10 cellular contexts compared by ENCODE assay signal in the genomic region with DNA sequence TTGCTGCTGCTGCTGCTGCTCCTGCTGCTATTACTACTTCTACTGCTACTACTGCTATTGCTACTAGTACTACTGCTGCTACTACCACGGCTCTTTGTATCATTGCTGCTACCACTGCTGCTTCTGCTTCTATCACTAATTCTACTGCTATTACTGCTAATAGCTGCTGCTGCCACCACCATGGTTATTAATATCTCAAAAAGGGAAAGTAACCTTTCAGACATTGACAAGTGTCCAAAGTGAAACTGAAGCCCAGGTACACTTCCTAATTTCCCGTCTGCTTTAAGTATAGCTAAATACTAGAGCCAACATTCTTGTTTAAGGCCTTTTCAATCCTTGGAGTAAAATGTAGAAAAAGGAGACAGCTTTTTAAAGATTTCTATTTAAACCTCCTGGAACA. TPM values are rescaled to one million over a fixed set of nuclear protein-coding genes. Genes with fewer than 3 reads are reported as not detected.
A peak's percentile ranks its signal among the peaks of the same experiment; 100 is the strongest.
DNase-seq lines count a peak whose midpoint lies in the region; ATAC-seq, FAIRE-seq and TF ChIP-seq lines count a peak whose summit lies in the region.
"Had no signal": no experiment of that assay in that cellular context is flagged by ENCODE, and none has a peak within 500 bp of the region (broad histone marks: within the 10 kb centered on the region; RNA-seq: fewer than 3 reads in every experiment).

No MANE protein-coding gene starts in this region.

- H3K4me2 ChIP-seq in Karpas-422 (ENCODE audit: low read depth, low read length, poor library complexity, severe bottlenecking): peak overlapping the region; percentile 4
- no peak overlapping the region for H3K4me2 ChIP-seq in H9 (ENCODE audit: insufficient read depth, insufficient read length, low read length)

- no peaks in the 10 kb centered on the region for H3K23me2 ChIP-seq in H9 (ENCODE audit: insufficient read length, low read depth, low read length, poor library complexity, severe bottlenecking)

- H4K8ac ChIP-seq in H9 (replicated peaks; ENCODE audit: insufficient read length, low read depth, low read length): no peak overlapping the region

- H3K18ac ChIP-seq in H9 (ENCODE audit: insufficient read length, low read depth, low read length): no peak overlapping the region

- H2AFZ ChIP-seq in Karpas-422 (ENCODE audit: low read length) (0 out of 2 replicates have a peak overlapping the region, but pooled peaks have one; percentile 1), H9 (ENCODE audit: low read length) (no peak overlapping the region)

- H2BK20ac ChIP-seq in H9 (ENCODE audit: low read depth, low read length, poor library complexity, severe bottlenecking): no peak overlapping the region

- H3K4me1 Mint-ChIP-seq in H9: peaks cover 10 to 19% of the 10 kb centered on the region in 2 experiments; a peak in 3 of 4 replicates

- no peak overlapping the region for H3T11ph ChIP-seq in H9 (ENCODE audit: low read length)

- no peak overlapping the region for H3K9ac ChIP-seq in Karpas-422 (ENCODE audit: low read length)
- H3K9ac ChIP-seq in H9 (ENCODE audit: extremely low read depth, insufficient read length, low read length): no peak overlapping the region

- no peak overlapping the region for H2BK5ac ChIP-seq in H9 (ENCODE audit: insufficient read length, low read length)

- H4K91ac ChIP-seq in H9 (ENCODE audit: insufficient read length, low read depth, low read length): no peak overlapping the region

- no peak overlapping the region for H2BK120ac ChIP-seq in H9 (ENCODE audit: low read depth, low read length, poor library complexity, severe bottlenecking)

- H3K36me3 ChIP-seq in Karpas-422 (ENCODE audit: insufficient read depth, low read length): no peaks in the 10 kb centered on the region
- no peaks in the 10 kb centered on the region for H3K36me3 ChIP-seq in neutrophil

- H3K27ac Mint-ChIP-seq in H9: no peak overlapping the region

- POLR2A ChIA-PET in RWPE1 (lab: Yijun Ruan, JAX; ENCODE audit: low non-redundant PET): no interaction called here

- no peak overlapping the region for H3K56ac ChIP-seq in H9 (ENCODE audit: insufficient read length, low read depth, low read length)

- no CpG with 5 or more reads among the region's 2 CpGs for WGBS in H9 (ENCODE audit: extremely low coverage, insufficient read length, low lambda C conversion rate)

- no peak overlapping the region for H2AK5ac ChIP-seq in H9 (ENCODE audit: insufficient read length, low read length)

- ATAC-seq in GM18873 (IDR thresholded peaks at IDR 0.05; ENCODE audit: low FRiP score, unreplicated experiment): peak; percentile 85
- ATAC-seq in HG02623 (IDR thresholded peaks at IDR 0.05; ENCODE audit: unreplicated experiment): peak; percentile 76

- no peak overlapping the region for H3K4ac ChIP-seq in H9 (ENCODE audit: low read depth, low read length)

- H2BK15ac ChIP-seq in H9 (ENCODE audit: low read depth, low read length): no peak overlapping the region

- H3K4me1 ChIP-seq in Karpas-422 (ENCODE audit: low read length) (peaks cover 6% of the 10 kb centered on the region), neutrophil (ENCODE audit: control insufficient read depth in 1 of 2, insufficient read depth in 1 of 2, low read depth in 1 of 2, low read length in 1 of 2) (peaks cover 25 to 26% of the 10 kb centered on the region in 2 experiments), H9 (ENCODE audit: insufficient read depth, low read length) (peaks cover 3% of the 10 kb centered on the region; the same call in 1 of the 2 replicates)

- DNase-seq in Karpas-422 (no peak), H9 (no peak), COLO668 (lab: John Stamatoyannopoulos, UW; ENCODE audit: unreplicated experiment) (no peak), RCC 7860 (ENCODE audit: low spot score) (no peak), RWPE1 (ENCODE audit: low spot score) (no peak)
- DNase-seq: NCI-H1436 had no signal

- no peak overlapping the region for H3K27ac ChIP-seq in Karpas-422 (ENCODE audit: low read length)
- peak overlapping the region; percentile 42 for H3K27ac ChIP-seq in neutrophil
- H3K27ac ChIP-seq in H9 (ENCODE audit: insufficient read length, low read depth, low read length): no peak overlapping the region
- no peak overlapping the region for H3K27ac ChIP-seq in RWPE1

- no peaks in the 10 kb centered on the region for H3K36me3 Mint-ChIP-seq in H9 (ENCODE audit: insufficient read depth in 1 of 3, low read depth in 3 of 3)

- H4K20me1 ChIP-seq in Karpas-422 (ENCODE audit: insufficient read depth, low read depth, low read length) (no peaks in the 10 kb centered on the region), H9 (ENCODE audit: control insufficient read depth, insufficient read depth, insufficient read length) (no peaks in the 10 kb centered on the region)

- FAIRE-seq in RCC 7860 (lab: Jason Lieb, UNC): no peak
- FAIRE-seq: G401.6 had no signal

- H3K27me3 ChIP-seq in Karpas-422 (ENCODE audit: low read length) (no peaks in the 10 kb centered on the region), neutrophil (no peaks in the 10 kb centered on the region), H9 (ENCODE audit: insufficient read depth, low read length) (no peaks in the 10 kb centered on the region)

- no peaks in the 10 kb centered on the region for H3K79me1 ChIP-seq in H9 (ENCODE audit: insufficient read depth, low read depth, low read length, poor library complexity, severe bottlenecking)

- TF ChIP-seq CTCF in neutrophil (IDR thresholded peaks at IDR 0.05): no peak
- TF ChIP-seq CTCF in H9 (conservative IDR thresholded peaks at IDR 0.05): no peak
- no peak for TF ChIP-seq CTCF in RWPE1 (conservative IDR thresholded peaks at IDR 0.05; ENCODE audit: low read depth)

- no peak overlapping the region for H3K23ac ChIP-seq in H9 (ENCODE audit: insufficient read length, low read depth, low read length)

- H3K9me2 ChIP-seq in Karpas-422 (replicated peaks; ENCODE audit: insufficient read depth, low read length): no peaks in the 10 kb centered on the region

- no peak overlapping the region for H3K14ac ChIP-seq in H9 (ENCODE audit: insufficient read depth, low read length)

- no peaks in the 10 kb centered on the region for H3K79me2 ChIP-seq in Karpas-422 (ENCODE audit: low read length)
- no peaks in the 10 kb centered on the region for H3K79me2 ChIP-seq in H9 (ENCODE audit: insufficient read depth, low read length)

- no peak overlapping the region for H2BK12ac ChIP-seq in H9 (ENCODE audit: insufficient read length, low read depth, low read length)

- H3K27me3 Mint-ChIP-seq in H9 (ENCODE audit: low read depth): no peaks in the 10 kb centered on the region

- H3K9me3 ChIP-seq in Karpas-422 (ENCODE audit: low read length) (no peaks in the 10 kb centered on the region), neutrophil (no peaks in the 10 kb centered on the region), H9 (ENCODE audit: control insufficient read depth, low read depth, low read length) (no peaks in the 10 kb centered on the region)

- H3K9me3 Mint-ChIP-seq in H9: no peaks in the 10 kb centered on the region

- H3K4me3 ChIP-seq in Karpas-422 (ENCODE audit: low read length) (no peak overlapping the region), neutrophil (ENCODE audit: low read depth in 1 of 2, low read length in 1 of 2) (peak overlapping the region in 1 of 2 experiments; percentile 24)

- H3K4me3 Mint-ChIP-seq in H9: no peak overlapping the region

- CTCF ChIA-PET in RWPE1 (lab: Yijun Ruan, JAX): interaction anchor here (0.6 kb wide), 1 partner anchor 104 kb away, joined by 3 read pairs; no protein-coding TSS in a partner anchor

- no peak overlapping the region for H4K5ac ChIP-seq in H9 (ENCODE audit: insufficient read length, low read depth, low read length)

RNA-seq across cellular contexts. Expression of gene EHBP1, which starts 45.4 kb away (rescaled TPM):
- total RNA-seq in Karpas-422 (2014; rRNA removed; shearing (Covaris generic); ENCODE audit: low replicate concordance): 32.2 and 48.7 TPM in 2 replicates
- total RNA-seq in H9 (2021): 32.4 and 35.6 TPM in 2 replicates
